Comparison of ENCODE assay signal across 1 cellular context in genomic region chrX:9907645-9908387, GRCh38.
TF ChIP-seq lines count a peak whose summit lies in the region.

No MANE protein-coding gene starts in this region.

TF ChIP-seq in IMR-90, 13 proteins besides CTCF, POLR2A, EP300 and RAD21 (continued from another document):
- TF ChIP-seq MAZ (IDR thresholded peaks at IDR 0.05; ENCODE audit: borderline replicate concordance, low read depth, low read length) = peak; percentile 10; the same call in 1 of the 2 replicates
- TF ChIP-seq RCOR1 (IDR thresholded peaks at IDR 0.05; ENCODE audit: insufficient replicate concordance, low read length) = peak; percentile 49
- TF ChIP-seq, protein P1, sequence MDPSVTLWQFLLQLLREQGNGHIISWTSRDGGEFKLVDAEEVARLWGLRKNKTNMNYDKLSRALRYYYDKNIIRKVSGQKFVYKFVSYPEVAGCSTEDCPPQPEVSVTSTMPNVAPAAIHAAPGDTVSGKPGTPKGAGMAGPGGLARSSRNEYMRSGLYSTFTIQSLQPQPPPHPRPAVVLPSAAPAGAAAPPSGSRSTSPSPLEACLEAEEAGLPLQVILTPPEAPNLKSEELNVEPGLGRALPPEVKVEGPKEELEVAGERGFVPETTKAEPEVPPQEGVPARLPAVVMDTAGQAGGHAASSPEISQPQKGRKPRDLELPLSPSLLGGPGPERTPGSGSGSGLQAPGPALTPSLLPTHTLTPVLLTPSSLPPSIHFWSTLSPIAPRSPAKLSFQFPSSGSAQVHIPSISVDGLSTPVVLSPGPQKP (IDR thresholded peaks at IDR 0.05; ENCODE audit: borderline replicate concordance, low read depth, low read length) = no peak
- TF ChIP-seq MXI1 (IDR thresholded peaks at IDR 0.05; ENCODE audit: borderline replicate concordance, low read depth, low read length) = no peak
- TF ChIP-seq SMC3 (IDR thresholded peaks at IDR 0.05; ENCODE audit: low read depth, low read length) = no peak
